ENCODE assay signal across 15 cellular contexts in genomic region chr2:80530442-80531064, GRCh38.
DNase-seq lines count a peak whose midpoint lies in the region; ATAC-seq and TF ChIP-seq lines count a peak whose summit lies in the region.
"Had no signal": no experiment of that assay in that cellular context is flagged by ENCODE, and none has a peak within 500 bp of the region (broad histone marks: within the 10 kb centered on the region; RNA-seq: fewer than 3 reads in every experiment).

No MANE protein-coding gene starts in this region.

- peak overlapping the region; percentile 14 for H3K4me3 ChIP-seq in OCI-LY3 (ENCODE audit: low read length)
- H3K4me3 ChIP-seq in gastroesophageal sphincter = no peak overlapping the region
- no peak overlapping the region for H3K4me3 ChIP-seq in SK-N-SH (ENCODE audit: low read depth in 2 of 2, low read length in 1 of 2)
- H3K4me3 ChIP-seq: right atrium auricular region had no signal

- CTCF ChIA-PET in activated CD4-positive, alpha-beta memory T cell treated with anti-CD3 and anti-CD28 coated beads for 36 hours (lab: Charles Lee) = no interaction called here
- CTCF ChIA-PET in SK-N-SH (lab: Yijun Ruan, JAX) = no interaction called here

- H3K27me3 ChIP-seq in OCI-LY3 (ENCODE audit: low read depth, low read length) (no peaks in the 10 kb centered on the region), gastroesophageal sphincter (no peaks in the 10 kb centered on the region), SK-N-SH (ENCODE audit: insufficient read depth) (no peaks in the 10 kb centered on the region)
- H3K27me3 ChIP-seq: right atrium auricular region had no signal

- H3K4me1 ChIP-seq in OCI-LY3 (ENCODE audit: low read length) = peaks cover 58% of the 10 kb centered on the region
- H3K4me1 ChIP-seq in gastroesophageal sphincter = no peaks in the 10 kb centered on the region
- H3K4me1 ChIP-seq in SK-N-SH (ENCODE audit: control insufficient read depth in 1 of 2, insufficient read depth in 2 of 2, low read depth in 1 of 2, low read length in 1 of 2) = no peaks in the 10 kb centered on the region
- H3K4me1 ChIP-seq: right atrium auricular region had no signal

- H3K4me2 ChIP-seq in OCI-LY3 (ENCODE audit: low read length) (peak overlapping the region; percentile 50), SK-N-SH (no peak overlapping the region)

- H3K9me3 Mint-ChIP-seq in activated CD4-positive, alpha-beta memory T cell treated with anti-CD3 and anti-CD28 coated beads for 36 hours = peaks cover 12% of the 10 kb centered on the region

- H3K9me3 ChIP-seq in OCI-LY3 (ENCODE audit: insufficient read depth, low read length) (no peaks in the 10 kb centered on the region), gastroesophageal sphincter (no peaks in the 10 kb centered on the region), SK-N-SH (no peaks in the 10 kb centered on the region)
- H3K9me3 ChIP-seq: right atrium auricular region had no signal

- no peaks in the 10 kb centered on the region for H3F3A ChIP-seq in SK-N-SH (replicated peaks; ENCODE audit: insufficient read depth)

- TF ChIP-seq CTCF in OCI-LY3 (IDR thresholded peaks at IDR 0.05; ENCODE audit: low read depth, low read length) (no peak), gastroesophageal sphincter (IDR thresholded peaks at IDR 0.05) (no peak), SK-N-SH (IDR thresholded peaks at IDR 0.05) (no peak)

- no peaks in the 10 kb centered on the region for H3K4me1 Mint-ChIP-seq in activated CD4-positive, alpha-beta memory T cell treated with anti-CD3 and anti-CD28 coated beads for 36 hours (ENCODE audit: low read depth)
- H3K4me1 Mint-ChIP-seq: activated CD4-positive, alpha-beta memory T cell treated with anti-CD3 and anti-CD28 coated beads, Interleukin-2, amount 10 ng/mL, durations not matched to agents 7 days and 5 days; IgD-negative memory B cell had no signal

- H3K27ac ChIP-seq in OCI-LY3 (ENCODE audit: low read length) (peak overlapping the region; percentile 97), gastroesophageal sphincter (no peak overlapping the region), SK-N-SH (ENCODE audit: low read depth in 2 of 2, low read length in 1 of 2) (no peak overlapping the region)
- H3K27ac ChIP-seq: right atrium auricular region had no signal

- H3K79me2 ChIP-seq in OCI-LY3 (ENCODE audit: low read length) (no peaks in the 10 kb centered on the region), SK-N-SH (ENCODE audit: insufficient read depth) (no peaks in the 10 kb centered on the region)

- DNase-seq in activated CD4-positive, alpha-beta memory T cell treated with anti-CD3 and anti-CD28 coated beads for 36 hours = no peak
- DNase-seq in SK-N-SH = no peak
- DNase-seq: activated CD4-positive, alpha-beta memory T cell treated with anti-CD3 and anti-CD28 coated beads, Interleukin-2, amount 10 ng/mL, durations not matched to agents 7 days and 5 days; activated naive CD4-positive, alpha-beta T cell treated with Interleukin-2 at 50 U/mL for 16 hours; C1 segment of cervical spinal cord; NCI-H2081; PC-3 had no signal

- TF ChIP-seq RAD21 in SK-N-SH (IDR thresholded peaks at IDR 0.05; ENCODE audit: low read length) = no peak

- TF ChIP-seq EP300 in gastroesophageal sphincter (IDR thresholded peaks at IDR 0.05) (no peak), SK-N-SH (IDR thresholded peaks at IDR 0.05; ENCODE audit: borderline replicate concordance in 1 of 2, low read depth in 1 of 2, low read length in 1 of 2) (no peak)

- peaks cover 13% of the 10 kb centered on the region for H3K36me3 ChIP-seq in OCI-LY3 (replicated peaks; ENCODE audit: low read depth, low read length)
- no peaks in the 10 kb centered on the region for H3K36me3 ChIP-seq in gastroesophageal sphincter
- H3K36me3 ChIP-seq in SK-N-SH (replicated peaks in 1 of 2; ENCODE audit: control insufficient read depth in 1 of 2, insufficient read depth in 2 of 2, low read length in 1 of 2) = no peaks in the 10 kb centered on the region
- H3K36me3 ChIP-seq: right atrium auricular region had no signal

- H3K27me3 Mint-ChIP-seq in activated CD4-positive, alpha-beta memory T cell treated with anti-CD3 and anti-CD28 coated beads for 36 hours = no peaks in the 10 kb centered on the region
- H3K27me3 Mint-ChIP-seq: activated CD4-positive, alpha-beta memory T cell treated with anti-CD3 and anti-CD28 coated beads, Interleukin-2, amount 10 ng/mL, durations not matched to agents 7 days and 5 days; IgD-negative memory B cell had no signal

- no peak overlapping the region for H3K27ac Mint-ChIP-seq in activated CD4-positive, alpha-beta memory T cell treated with anti-CD3 and anti-CD28 coated beads for 36 hours
- H3K27ac Mint-ChIP-seq: activated CD4-positive, alpha-beta memory T cell treated with anti-CD3 and anti-CD28 coated beads, Interleukin-2, amount 10 ng/mL, durations not matched to agents 7 days and 5 days; IgD-negative memory B cell; T-helper 2 cell treated with Interferon-gamma antibody and Interleukin-4, amounts not matched to agents 5 μg/mL and 100 μg/mL, for 36 hours had no signal

- no peaks in the 10 kb centered on the region for H3K36me3 Mint-ChIP-seq in activated CD4-positive, alpha-beta memory T cell treated with anti-CD3 and anti-CD28 coated beads for 36 hours

- H4K20me1 ChIP-seq in OCI-LY3 (ENCODE audit: insufficient read depth, low read length) (no peaks in the 10 kb centered on the region), SK-N-SH (ENCODE audit: insufficient read depth) (no peaks in the 10 kb centered on the region)

- no peak for TF ChIP-seq POLR2A in gastroesophageal sphincter (IDR thresholded peaks at IDR 0.05)

- ATAC-seq in GM18870 (IDR thresholded peaks at IDR 0.05; ENCODE audit: unreplicated experiment) (peak; percentile 84), GM21576 (IDR thresholded peaks at IDR 0.05; ENCODE audit: unreplicated experiment) (peak; percentile 70), HG03432 (IDR thresholded peaks at IDR 0.05; ENCODE audit: unreplicated experiment) (peak; percentile 85), gastroesophageal sphincter (no peak)
- ATAC-seq: PC-3 had no signal

- POLR2A ChIA-PET in activated CD4-positive, alpha-beta memory T cell treated with anti-CD3 and anti-CD28 coated beads for 36 hours (lab: Charles Lee) = no interaction called here
- POLR2A ChIA-PET in SK-N-SH (lab: Yijun Ruan, JAX) = no interaction called here

- intact Hi-C loops in activated CD4-positive, alpha-beta memory T cell treated with anti-CD3 and anti-CD28 coated beads for 36 hours (cut with micrococcal nuclease) = no loop called here

- WGBS in gastroesophageal sphincter (ENCODE audit: low coverage in 1 of 2), 2 donors = 50 to 53% methylated on average over 3 of the region's 3 CpGs
- WGBS in SK-N-SH (ENCODE audit: low lambda C conversion rate) = 10% methylated on average over 3 of the region's 3 CpGs

- H2AFZ ChIP-seq in OCI-LY3 (ENCODE audit: low read depth, low read length) = peak overlapping the region; percentile 75; the same call in 1 of the 2 replicates
- H2AFZ ChIP-seq in SK-N-SH (ENCODE audit: low read depth) = no peak overlapping the region

- no peak overlapping the region for H3K4me3 Mint-ChIP-seq in activated CD4-positive, alpha-beta memory T cell treated with anti-CD3 and anti-CD28 coated beads for 36 hours
- H3K4me3 Mint-ChIP-seq: activated CD4-positive, alpha-beta memory T cell treated with anti-CD3 and anti-CD28 coated beads, Interleukin-2, amount 10 ng/mL, durations not matched to agents 7 days and 5 days; IgD-negative memory B cell; T-helper 2 cell treated with Interferon-gamma antibody and Interleukin-4, amounts not matched to agents 5 μg/mL and 100 μg/mL, for 36 hours had no signal

- H3K9me2 ChIP-seq in SK-N-SH = no peaks in the 10 kb centered on the region

- H3K9ac ChIP-seq in OCI-LY3 (ENCODE audit: low read length) (peak overlapping the region; percentile 61; the same call in 1 of the 2 replicates), SK-N-SH (no peak overlapping the region)

TF ChIP-seq in SK-N-SH, 30 proteins besides CTCF, POLR2A, EP300 and RAD21:
- no peak for TF ChIP-seq ZBTB33 (IDR thresholded peaks at IDR 0.05; ENCODE audit: borderline replicate concordance, low read depth)
- TF ChIP-seq RFX5 (IDR thresholded peaks at IDR 0.05; ENCODE audit: low read length) = no peak
- TF ChIP-seq CHD2 (IDR thresholded peaks at IDR 0.05; ENCODE audit: low read length, partially characterized antibody) = no peak
- no peak for TF ChIP-seq JUND (IDR thresholded peaks at IDR 0.05)
- TF ChIP-seq, protein P1, sequence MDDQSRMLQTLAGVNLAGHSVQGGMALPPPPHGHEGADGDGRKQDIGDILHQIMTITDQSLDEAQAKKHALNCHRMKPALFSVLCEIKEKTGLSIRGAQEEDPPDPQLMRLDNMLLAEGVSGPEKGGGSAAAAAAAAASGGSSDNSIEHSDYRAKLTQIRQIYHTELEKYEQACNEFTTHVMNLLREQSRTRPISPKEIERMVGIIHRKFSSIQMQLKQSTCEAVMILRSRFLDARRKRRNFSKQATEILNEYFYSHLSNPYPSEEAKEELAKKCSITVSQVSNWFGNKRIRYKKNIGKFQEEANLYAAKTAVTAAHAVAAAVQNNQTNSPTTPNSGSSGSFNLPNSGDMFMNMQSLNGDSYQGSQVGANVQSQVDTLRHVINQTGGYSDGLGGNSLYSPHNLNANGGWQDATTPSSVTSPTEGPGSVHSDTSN (IDR thresholded peaks at IDR 0.05) = no peak
- TF ChIP-seq SMC3 (IDR thresholded peaks at IDR 0.05; ENCODE audit: low read depth, low read length) = no peak
- TF ChIP-seq MEF2A (IDR thresholded peaks at IDR 0.05; ENCODE audit: borderline replicate concordance, low read depth) = no peak
- TF ChIP-seq MXI1 (IDR thresholded peaks at IDR 0.05; ENCODE audit: low read depth, low read length) = no peak
- TF ChIP-seq TAF1 (IDR thresholded peaks at IDR 0.05; ENCODE audit: borderline replicate concordance, low read depth, low read length) = no peak
- TF ChIP-seq ELF1 (IDR thresholded peaks at IDR 0.05) = no peak
TF ChIP-seq in SK-N-SH: peak in this region for 0.
